ENCODE assay signal across 1 cellular context in genomic region chr18:3250237-3251107, GRCh38.
TF ChIP-seq lines count a peak whose summit lies in the region.

No MANE protein-coding gene starts in this region.

TF ChIP-seq in K562, 482 proteins besides CTCF, POLR2A, EP300 and RAD21 (continued from another document):
- TF ChIP-seq, protein P1, sequence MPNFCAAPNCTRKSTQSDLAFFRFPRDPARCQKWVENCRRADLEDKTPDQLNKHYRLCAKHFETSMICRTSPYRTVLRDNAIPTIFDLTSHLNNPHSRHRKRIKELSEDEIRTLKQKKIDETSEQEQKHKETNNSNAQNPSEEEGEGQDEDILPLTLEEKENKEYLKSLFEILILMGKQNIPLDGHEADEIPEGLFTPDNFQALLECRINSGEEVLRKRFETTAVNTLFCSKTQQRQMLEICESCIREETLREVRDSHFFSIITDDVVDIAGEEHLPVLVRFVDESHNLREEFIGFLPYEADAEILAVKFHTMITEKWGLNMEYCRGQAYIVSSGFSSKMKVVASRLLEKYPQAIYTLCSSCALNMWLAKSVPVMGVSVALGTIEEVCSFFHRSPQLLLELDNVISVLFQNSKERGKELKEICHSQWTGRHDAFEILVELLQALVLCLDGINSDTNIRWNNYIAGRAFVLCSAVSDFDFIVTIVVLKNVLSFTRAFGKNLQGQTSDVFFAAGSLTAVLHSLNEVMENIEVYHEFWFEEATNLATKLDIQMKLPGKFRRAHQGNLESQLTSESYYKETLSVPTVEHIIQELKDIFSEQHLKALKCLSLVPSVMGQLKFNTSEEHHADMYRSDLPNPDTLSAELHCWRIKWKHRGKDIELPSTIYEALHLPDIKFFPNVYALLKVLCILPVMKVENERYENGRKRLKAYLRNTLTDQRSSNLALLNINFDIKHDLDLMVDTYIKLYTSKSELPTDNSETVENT (CRISPR knock-in tag; IDR thresholded peaks at IDR 0.05), result no peak
- TF ChIP-seq SIN3A (IDR thresholded peaks at IDR 0.05; ENCODE audit: borderline replicate concordance in 2 of 2, control insufficient read depth in 1 of 2, low read depth in 2 of 2, low read length in 2 of 2), result peak in 1 of 2 experiments; percentile 24; a peak in 1 of 4 replicates
- no peak for TF ChIP-seq SMARCC2 (IDR thresholded peaks at IDR 0.05; ENCODE audit: low read depth)
- TF ChIP-seq RB1 (IDR thresholded peaks at IDR 0.05; ENCODE audit: low read depth), result no peak
- no peak for TF ChIP-seq ZNF707 (CRISPR knock-in tag; conservative IDR thresholded peaks at IDR 0.05)
- TF ChIP-seq ZNF23 (CRISPR knock-in tag; IDR thresholded peaks at IDR 0.05), result no peak
- no peak for TF ChIP-seq ZNF134 (CRISPR knock-in tag; conservative IDR thresholded peaks at IDR 0.05)
- TF ChIP-seq, protein P2, sequence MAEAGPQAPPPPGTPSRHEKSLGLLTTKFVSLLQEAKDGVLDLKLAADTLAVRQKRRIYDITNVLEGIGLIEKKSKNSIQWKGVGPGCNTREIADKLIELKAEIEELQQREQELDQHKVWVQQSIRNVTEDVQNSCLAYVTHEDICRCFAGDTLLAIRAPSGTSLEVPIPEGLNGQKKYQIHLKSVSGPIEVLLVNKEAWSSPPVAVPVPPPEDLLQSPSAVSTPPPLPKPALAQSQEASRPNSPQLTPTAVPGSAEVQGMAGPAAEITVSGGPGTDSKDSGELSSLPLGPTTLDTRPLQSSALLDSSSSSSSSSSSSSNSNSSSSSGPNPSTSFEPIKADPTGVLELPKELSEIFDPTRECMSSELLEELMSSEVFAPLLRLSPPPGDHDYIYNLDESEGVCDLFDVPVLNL (CRISPR knock-in tag; IDR thresholded peaks at IDR 0.05; ENCODE audit: low read depth), result no peak
- TF ChIP-seq, protein P3, sequence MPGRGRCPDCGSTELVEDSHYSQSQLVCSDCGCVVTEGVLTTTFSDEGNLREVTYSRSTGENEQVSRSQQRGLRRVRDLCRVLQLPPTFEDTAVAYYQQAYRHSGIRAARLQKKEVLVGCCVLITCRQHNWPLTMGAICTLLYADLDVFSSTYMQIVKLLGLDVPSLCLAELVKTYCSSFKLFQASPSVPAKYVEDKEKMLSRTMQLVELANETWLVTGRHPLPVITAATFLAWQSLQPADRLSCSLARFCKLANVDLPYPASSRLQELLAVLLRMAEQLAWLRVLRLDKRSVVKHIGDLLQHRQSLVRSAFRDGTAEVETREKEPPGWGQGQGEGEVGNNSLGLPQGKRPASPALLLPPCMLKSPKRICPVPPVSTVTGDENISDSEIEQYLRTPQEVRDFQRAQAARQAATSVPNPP (IDR thresholded peaks at IDR 0.05; ENCODE audit: borderline replicate concordance, insufficient read depth, insufficient read length), result no peak
- TF ChIP-seq SMC3 (conservative IDR thresholded peaks at IDR 0.05; ENCODE audit: insufficient read depth, low read depth, low read length), result no peak
- TF ChIP-seq BRD9 (IDR thresholded peaks at IDR 0.05; ENCODE audit: low read depth, partially characterized antibody), result no peak
- TF ChIP-seq ESRRB (CRISPR knock-in tag; IDR thresholded peaks at IDR 0.05; ENCODE audit: borderline replicate concordance), result peak; percentile 12; the same call in 1 of the 2 replicates
- peak; percentile 73 for TF ChIP-seq POLR2B (IDR thresholded peaks at IDR 0.05; ENCODE audit: low read depth, partially characterized antibody)
- no peak for TF ChIP-seq GABPB2 (CRISPR knock-in tag; conservative IDR thresholded peaks at IDR 0.05)
- no peak for TF ChIP-seq ZNF449 (CRISPR knock-in tag; IDR thresholded peaks at IDR 0.05)
- no peak for TF ChIP-seq SMAD3 (CRISPR knock-in tag; conservative IDR thresholded peaks at IDR 0.05)
- no peak for TF ChIP-seq HDAC6 (IDR thresholded peaks at IDR 0.05; ENCODE audit: low read depth, low read length)
- no peak for TF ChIP-seq ZSCAN32 (CRISPR knock-in tag; IDR thresholded peaks at IDR 0.05)
- no peak for TF ChIP-seq CHD1 (IDR thresholded peaks at IDR 0.05; ENCODE audit: low read length)
- peak; percentile 43 for TF ChIP-seq KDM5B (IDR thresholded peaks at IDR 0.05; ENCODE audit: insufficient replicate concordance, low read depth, low read length)
- 0 out of 2 replicates have a peak, but pooled peaks have one; percentile 14 for TF ChIP-seq KHSRP (IDR thresholded peaks at IDR 0.05)
- TF ChIP-seq PML (IDR thresholded peaks at IDR 0.05; ENCODE audit: low read length), result peak; percentile 34; the same call in 1 of the 2 replicates
- no peak for TF ChIP-seq RUNX1 (IDR thresholded peaks at IDR 0.05; ENCODE audit: low read depth)
- TF ChIP-seq CSDE1 (IDR thresholded peaks at IDR 0.05), result no peak
- no peak for TF ChIP-seq LARP7 (IDR thresholded peaks at IDR 0.05)
- no peak for TF ChIP-seq L3MBTL2 (IDR thresholded peaks at IDR 0.05)
- peak in 1 of 2 experiments; percentile 12 for TF ChIP-seq AFF1 (IDR thresholded peaks at IDR 0.05; ENCODE audit: low read depth in 1 of 2, partially characterized antibody in 2 of 2)
- TF ChIP-seq, protein P4, sequence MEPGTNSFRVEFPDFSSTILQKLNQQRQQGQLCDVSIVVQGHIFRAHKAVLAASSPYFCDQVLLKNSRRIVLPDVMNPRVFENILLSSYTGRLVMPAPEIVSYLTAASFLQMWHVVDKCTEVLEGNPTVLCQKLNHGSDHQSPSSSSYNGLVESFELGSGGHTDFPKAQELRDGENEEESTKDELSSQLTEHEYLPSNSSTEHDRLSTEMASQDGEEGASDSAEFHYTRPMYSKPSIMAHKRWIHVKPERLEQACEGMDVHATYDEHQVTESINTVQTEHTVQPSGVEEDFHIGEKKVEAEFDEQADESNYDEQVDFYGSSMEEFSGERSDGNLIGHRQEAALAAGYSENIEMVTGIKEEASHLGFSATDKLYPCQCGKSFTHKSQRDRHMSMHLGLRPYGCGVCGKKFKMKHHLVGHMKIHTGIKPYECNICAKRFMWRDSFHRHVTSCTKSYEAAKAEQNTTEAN (CRISPR knock-in tag; IDR thresholded peaks at IDR 0.05), result no peak
- no peak for TF ChIP-seq ZNF143 (CRISPR knock-in tag; IDR thresholded peaks at IDR 0.05)
- TF ChIP-seq EZH2 (IDR thresholded peaks at IDR 0.05; ENCODE audit: borderline replicate concordance, low read depth, low read length), result no peak
- TF ChIP-seq CCNT2 (IDR thresholded peaks at IDR 0.05; ENCODE audit: borderline replicate concordance, extremely low read depth, insufficient read length, low read depth, low read length), result no peak
- TF ChIP-seq ELF4 (CRISPR knock-in tag; IDR thresholded peaks at IDR 0.05), result no peak
- 0 out of 2 replicates have a peak, but pooled peaks have one; percentile 59 for TF ChIP-seq ARID2 (IDR thresholded peaks at IDR 0.05)
